ENCODE assay signal across 1 cellular context in the genomic region with DNA sequence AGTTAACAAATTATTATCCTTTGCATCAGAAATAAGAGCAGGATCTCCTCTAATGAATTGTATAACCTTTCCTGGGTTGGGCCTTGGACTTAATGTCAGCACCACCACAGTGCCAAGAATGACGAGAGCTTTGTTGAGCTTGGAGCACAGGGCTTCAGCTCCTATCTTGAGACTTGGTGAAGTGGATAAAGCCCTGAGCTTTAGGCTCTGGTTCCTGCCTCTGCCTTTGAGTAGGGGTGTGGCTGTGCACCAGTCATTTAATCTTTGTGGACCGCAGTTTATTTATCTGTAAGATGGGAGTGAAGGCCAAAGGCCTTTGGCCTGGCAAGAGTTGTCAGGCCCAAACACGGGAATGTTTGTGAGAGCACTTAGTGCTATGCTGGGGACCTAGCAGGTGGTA.
TF ChIP-seq lines count a peak whose summit lies in the region.

No MANE protein-coding gene starts in this region.

TF ChIP-seq in HepG2, 621 proteins besides CTCF, POLR2A, EP300 and RAD21 (continued from another document):
- TF ChIP-seq, protein P1, sequence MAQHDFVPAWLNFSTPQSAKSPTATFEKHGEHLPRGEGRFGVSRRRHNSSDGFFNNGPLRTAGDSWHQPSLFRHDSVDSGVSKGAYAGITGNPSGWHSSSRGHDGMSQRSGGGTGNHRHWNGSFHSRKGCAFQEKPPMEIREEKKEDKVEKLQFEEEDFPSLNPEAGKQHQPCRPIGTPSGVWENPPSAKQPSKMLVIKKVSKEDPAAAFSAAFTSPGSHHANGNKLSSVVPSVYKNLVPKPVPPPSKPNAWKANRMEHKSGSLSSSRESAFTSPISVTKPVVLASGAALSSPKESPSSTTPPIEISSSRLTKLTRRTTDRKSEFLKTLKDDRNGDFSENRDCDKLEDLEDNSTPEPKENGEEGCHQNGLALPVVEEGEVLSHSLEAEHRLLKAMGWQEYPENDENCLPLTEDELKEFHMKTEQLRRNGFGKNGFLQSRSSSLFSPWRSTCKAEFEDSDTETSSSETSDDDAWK (CRISPR knock-in tag; IDR thresholded peaks at IDR 0.05): no peak
- no peak for TF ChIP-seq RNF2 (conservative IDR thresholded peaks at IDR 0.05; ENCODE audit: low read depth)
- no peak for TF ChIP-seq ERF (CRISPR knock-in tag; IDR thresholded peaks at IDR 0.05)
